ENCODE assay signal across 1 cellular context in the genomic region with DNA sequence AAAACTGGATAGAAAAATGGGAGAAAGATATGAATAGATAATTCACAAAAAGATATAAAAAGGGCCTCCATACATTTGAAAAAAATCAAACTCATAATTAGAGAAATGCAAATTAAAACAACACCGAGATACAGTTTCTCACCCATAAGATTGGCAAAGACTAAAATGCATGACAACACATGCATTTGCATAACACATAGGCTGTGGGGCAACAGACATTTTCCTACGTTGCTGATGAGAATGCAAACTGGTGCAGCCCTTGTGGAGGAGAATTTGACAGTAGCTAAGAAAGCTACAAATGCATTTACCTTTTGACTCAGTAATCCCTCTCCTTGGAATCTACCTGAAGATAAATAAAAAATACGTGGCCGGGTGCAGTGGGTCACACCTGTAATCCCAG.
TF ChIP-seq lines count a peak whose summit lies in the region.

No MANE protein-coding gene starts in this region.

TF ChIP-seq in GM23338, 12 proteins besides CTCF, POLR2A, EP300 and RAD21:
- TF ChIP-seq, protein P1, sequence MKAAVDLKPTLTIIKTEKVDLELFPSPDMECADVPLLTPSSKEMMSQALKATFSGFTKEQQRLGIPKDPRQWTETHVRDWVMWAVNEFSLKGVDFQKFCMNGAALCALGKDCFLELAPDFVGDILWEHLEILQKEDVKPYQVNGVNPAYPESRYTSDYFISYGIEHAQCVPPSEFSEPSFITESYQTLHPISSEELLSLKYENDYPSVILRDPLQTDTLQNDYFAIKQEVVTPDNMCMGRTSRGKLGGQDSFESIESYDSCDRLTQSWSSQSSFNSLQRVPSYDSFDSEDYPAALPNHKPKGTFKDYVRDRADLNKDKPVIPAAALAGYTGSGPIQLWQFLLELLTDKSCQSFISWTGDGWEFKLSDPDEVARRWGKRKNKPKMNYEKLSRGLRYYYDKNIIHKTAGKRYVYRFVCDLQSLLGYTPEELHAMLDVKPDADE (IDR thresholded peaks at IDR 0.05), result no peak
- TF ChIP-seq EZH2phosphoT487 (IDR thresholded peaks at IDR 0.05; ENCODE audit: unreplicated experiment) (no peak), NANOG (IDR thresholded peaks at IDR 0.05; ENCODE audit: borderline replicate concordance) (no peak)
- TF ChIP-seq, protein P2, sequence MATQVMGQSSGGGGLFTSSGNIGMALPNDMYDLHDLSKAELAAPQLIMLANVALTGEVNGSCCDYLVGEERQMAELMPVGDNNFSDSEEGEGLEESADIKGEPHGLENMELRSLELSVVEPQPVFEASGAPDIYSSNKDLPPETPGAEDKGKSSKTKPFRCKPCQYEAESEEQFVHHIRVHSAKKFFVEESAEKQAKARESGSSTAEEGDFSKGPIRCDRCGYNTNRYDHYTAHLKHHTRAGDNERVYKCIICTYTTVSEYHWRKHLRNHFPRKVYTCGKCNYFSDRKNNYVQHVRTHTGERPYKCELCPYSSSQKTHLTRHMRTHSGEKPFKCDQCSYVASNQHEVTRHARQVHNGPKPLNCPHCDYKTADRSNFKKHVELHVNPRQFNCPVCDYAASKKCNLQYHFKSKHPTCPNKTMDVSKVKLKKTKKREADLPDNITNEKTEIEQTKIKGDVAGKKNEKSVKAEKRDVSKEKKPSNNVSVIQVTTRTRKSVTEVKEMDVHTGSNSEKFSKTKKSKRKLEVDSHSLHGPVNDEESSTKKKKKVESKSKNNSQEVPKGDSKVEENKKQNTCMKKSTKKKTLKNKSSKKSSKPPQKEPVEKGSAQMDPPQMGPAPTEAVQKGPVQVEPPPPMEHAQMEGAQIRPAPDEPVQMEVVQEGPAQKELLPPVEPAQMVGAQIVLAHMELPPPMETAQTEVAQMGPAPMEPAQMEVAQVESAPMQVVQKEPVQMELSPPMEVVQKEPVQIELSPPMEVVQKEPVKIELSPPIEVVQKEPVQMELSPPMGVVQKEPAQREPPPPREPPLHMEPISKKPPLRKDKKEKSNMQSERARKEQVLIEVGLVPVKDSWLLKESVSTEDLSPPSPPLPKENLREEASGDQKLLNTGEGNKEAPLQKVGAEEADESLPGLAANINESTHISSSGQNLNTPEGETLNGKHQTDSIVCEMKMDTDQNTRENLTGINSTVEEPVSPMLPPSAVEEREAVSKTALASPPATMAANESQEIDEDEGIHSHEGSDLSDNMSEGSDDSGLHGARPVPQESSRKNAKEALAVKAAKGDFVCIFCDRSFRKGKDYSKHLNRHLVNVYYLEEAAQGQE (IDR thresholded peaks at IDR 0.05; ENCODE audit: unreplicated experiment), result no peak
TF ChIP-seq in GM23338: peak in this region for 0.
